Comparison of ENCODE assay signal across 8 cellular contexts in genomic region chr2:188292446-188293239, GRCh38. TPM values are rescaled to one million over a fixed set of nuclear protein-coding genes. Genes with fewer than 3 reads are reported as not detected.
DNase-seq lines count a peak whose midpoint lies in the region; ATAC-seq and TF ChIP-seq lines count a peak whose summit lies in the region.

No MANE protein-coding gene starts in this region.

- no peak for ATAC-seq in activated naive CD8-positive, alpha-beta T cell treated with anti-CD3 and anti-CD28 coated beads, Interleukin-2, amount 10 ng/mL, durations not matched to agents 7 days and 5 days (ENCODE audit: low read depth)
- peak; percentile 87 for ATAC-seq in Right ventricle myocardium inferior
- no peak for ATAC-seq in GM18519 (IDR thresholded peaks at IDR 0.05; ENCODE audit: low FRiP score, unreplicated experiment)
- ATAC-seq in activated CD8-positive, alpha-beta memory T cell treated with anti-CD3 and anti-CD28 coated beads, Interleukin-2, amount 10 ng/mL, durations not matched to agents 7 days and 5 days, result no peak

- no peaks in the 10 kb centered on the region for H3K4me1 Mint-ChIP-seq in Caco-2 (ENCODE audit: low read depth, unreplicated experiment)
- H3K4me1 Mint-ChIP-seq in activated naive CD8-positive, alpha-beta T cell treated with anti-CD3 and anti-CD28 coated beads, Interleukin-2, amount 10 ng/mL, durations not matched to agents 7 days and 5 days, result peaks cover 8% of the 10 kb centered on the region
- H3K4me1 Mint-ChIP-seq in activated CD8-positive, alpha-beta memory T cell treated with anti-CD3 and anti-CD28 coated beads, Interleukin-2, amount 10 ng/mL, durations not matched to agents 7 days and 5 days, result no peaks in the 10 kb centered on the region

- POLR2A ChIA-PET in Caco-2 (lab: Charles Lee), result interaction anchor here (0.6 to 1.6 kb wide), 6 partner anchors 11 to 389 kb away, joined by 3 to 5 read pairs (median 4); no protein-coding TSS in a partner anchor
- POLR2A ChIA-PET in activated naive CD8-positive, alpha-beta T cell treated with anti-CD3 and anti-CD28 coated beads, Interleukin-2, amount 10 ng/mL, durations not matched to agents 7 days and 5 days (lab: Charles Lee), result no interaction called here

- CTCF ChIA-PET in Caco-2 (lab: Charles Lee), result interaction anchor here (1.2 to 3.3 kb wide), 6 partner anchors 11 to 76 kb away, joined by 3 to 37 read pairs (median 5); no protein-coding TSS in a partner anchor
- CTCF ChIA-PET in activated CD8-positive, alpha-beta memory T cell treated with anti-CD3 and anti-CD28 coated beads, Interleukin-2, amount 10 ng/mL, durations not matched to agents 7 days and 5 days (lab: Charles Lee), result no interaction called here

- H2AFZ ChIP-seq in parathyroid adenoma, result peak overlapping the region; percentile 63

- peak overlapping the region; percentile 13 for H3K27ac ChIP-seq in parathyroid adenoma

- H3K4me1 ChIP-seq in Caco-2 (peaks cover 17% of the 10 kb centered on the region), parathyroid adenoma (no peaks in the 10 kb centered on the region)

- intact Hi-C loops in Caco-2 (cut with micrococcal nuclease; ENCODE audit: unreplicated experiment) (loop anchor here (1.0 to 5.0 kb wide), 4 partner anchors 11 to 165 kb away; no protein-coding TSS in a partner anchor), Right ventricle myocardium inferior (cut with DNase I) (loop anchor here (2.0 to 5.0 kb wide), 3 partner anchors 40 to 90 kb away; no protein-coding TSS in a partner anchor)

- peak overlapping the region; percentile 94 for H3K4me3 Mint-ChIP-seq in Caco-2 (ENCODE audit: unreplicated experiment)
- H3K4me3 Mint-ChIP-seq in activated naive CD8-positive, alpha-beta T cell treated with anti-CD3 and anti-CD28 coated beads, Interleukin-2, amount 10 ng/mL, durations not matched to agents 7 days and 5 days, result peak overlapping the region; percentile 52
- H3K4me3 Mint-ChIP-seq in activated CD8-positive, alpha-beta memory T cell treated with anti-CD3 and anti-CD28 coated beads, Interleukin-2, amount 10 ng/mL, durations not matched to agents 7 days and 5 days, result no peak overlapping the region

- no peaks in the 10 kb centered on the region for H3K27me3 Mint-ChIP-seq in Caco-2 (ENCODE audit: insufficient read depth, unreplicated experiment)
- peaks cover 51% of the 10 kb centered on the region for H3K27me3 Mint-ChIP-seq in activated naive CD8-positive, alpha-beta T cell treated with anti-CD3 and anti-CD28 coated beads, Interleukin-2, amount 10 ng/mL, durations not matched to agents 7 days and 5 days
- peaks cover 38% of the 10 kb centered on the region for H3K27me3 Mint-ChIP-seq in activated CD8-positive, alpha-beta memory T cell treated with anti-CD3 and anti-CD28 coated beads, Interleukin-2, amount 10 ng/mL, durations not matched to agents 7 days and 5 days

- H3K79me2 ChIP-seq in parathyroid adenoma, result no peaks in the 10 kb centered on the region

- no peaks in the 10 kb centered on the region for H3K36me3 ChIP-seq in Caco-2 (ENCODE audit: control insufficient read depth, insufficient read depth, low read length)
- no peaks in the 10 kb centered on the region for H3K36me3 ChIP-seq in parathyroid adenoma (ENCODE audit: control insufficient read depth, insufficient read depth, low read length)

- no peaks in the 10 kb centered on the region for H3K9me3 Mint-ChIP-seq in Caco-2 (ENCODE audit: unreplicated experiment)
- H3K9me3 Mint-ChIP-seq in activated naive CD8-positive, alpha-beta T cell treated with anti-CD3 and anti-CD28 coated beads, Interleukin-2, amount 10 ng/mL, durations not matched to agents 7 days and 5 days, result no peaks in the 10 kb centered on the region
- H3K9me3 Mint-ChIP-seq in activated CD8-positive, alpha-beta memory T cell treated with anti-CD3 and anti-CD28 coated beads, Interleukin-2, amount 10 ng/mL, durations not matched to agents 7 days and 5 days (ENCODE audit: low read depth), result peaks cover 3% of the 10 kb centered on the region

- DNase-seq in Caco-2 (peak; percentile 83 to 86), Right ventricle myocardium inferior (ENCODE audit: missing footprints) (peak; percentile 82)
- peak; percentile 27 for DNase-seq in activated naive CD8-positive, alpha-beta T cell treated with anti-CD3 and anti-CD28 coated beads, Interleukin-2, amount 10 ng/mL, durations not matched to agents 7 days and 5 days
- DNase-seq in stimulated activated CD4-positive, alpha-beta T cell treated with anti-CD3 and anti-CD28 coated beads, Interleukin-15, amount 100 ng/mL, for 24 hours, result no peak
- DNase-seq in activated CD8-positive, alpha-beta memory T cell treated with anti-CD3 and anti-CD28 coated beads, Interleukin-2, amount 10 ng/mL, durations not matched to agents 7 days and 5 days, result no peak

- BruUV-seq in Caco-2 (replicated peaks; lab: Mats Ljungman, UMichigan), result TSS peak; percentile 40

- TF ChIP-seq EP300 in Ishikawa (IDR thresholded peaks at IDR 0.05; ENCODE audit: borderline replicate concordance), result peak; percentile 53; the same call in 1 of the 2 replicates

- peaks cover 18% of the 10 kb centered on the region for H3K36me3 Mint-ChIP-seq in Caco-2 (ENCODE audit: insufficient read depth, unreplicated experiment)
- H3K36me3 Mint-ChIP-seq in activated naive CD8-positive, alpha-beta T cell treated with anti-CD3 and anti-CD28 coated beads, Interleukin-2, amount 10 ng/mL, durations not matched to agents 7 days and 5 days, result no peaks in the 10 kb centered on the region
- peaks cover 4% of the 10 kb centered on the region for H3K36me3 Mint-ChIP-seq in activated CD8-positive, alpha-beta memory T cell treated with anti-CD3 and anti-CD28 coated beads, Interleukin-2, amount 10 ng/mL, durations not matched to agents 7 days and 5 days

- H3K4me2 ChIP-seq in parathyroid adenoma (ENCODE audit: low read length), result peak overlapping the region; percentile 92

- H3K9ac ChIP-seq in parathyroid adenoma, result no peak overlapping the region

- peak overlapping the region; percentile 89 for H3K27ac Mint-ChIP-seq in Caco-2 (ENCODE audit: unreplicated experiment)
- H3K27ac Mint-ChIP-seq in activated naive CD8-positive, alpha-beta T cell treated with anti-CD3 and anti-CD28 coated beads, Interleukin-2, amount 10 ng/mL, durations not matched to agents 7 days and 5 days, result no peak overlapping the region
- H3K27ac Mint-ChIP-seq in activated CD8-positive, alpha-beta memory T cell treated with anti-CD3 and anti-CD28 coated beads, Interleukin-2, amount 10 ng/mL, durations not matched to agents 7 days and 5 days, result no peak overlapping the region

- peak overlapping the region; percentile 92 for H3K4me3 ChIP-seq in Caco-2 (ENCODE audit: low read depth, low read length)
- peak overlapping the region; percentile 60 for H3K4me3 ChIP-seq in parathyroid adenoma (ENCODE audit: low read depth, low read length)

- no peak for TF ChIP-seq CTCF in Caco-2 (IDR thresholded peaks at IDR 0.05; ENCODE audit: insufficient read depth in 1 of 2, low read depth in 1 of 2, low read length in 1 of 2, severe bottlenecking in 1 of 2, unreplicated experiment in 1 of 2)
- TF ChIP-seq CTCF in parathyroid adenoma (IDR thresholded peaks at IDR 0.05), result no peak

- H3K27me3 ChIP-seq in Caco-2 (replicated peaks; ENCODE audit: control insufficient read depth, insufficient read depth, low read length) (no peaks in the 10 kb centered on the region), parathyroid adenoma (ENCODE audit: control insufficient read depth, insufficient read depth, low read length) (no peaks in the 10 kb centered on the region)

- H3K9me3 ChIP-seq in Caco-2, result no peaks in the 10 kb centered on the region
- no peaks in the 10 kb centered on the region for H3K9me3 ChIP-seq in parathyroid adenoma (ENCODE audit: control insufficient read depth, low read length)

- TF ChIP-seq RAD21 in Ishikawa (IDR thresholded peaks at IDR 0.05; ENCODE audit: low read depth), result no peak

TF ChIP-seq in Ishikawa, 13 proteins besides CTCF, POLR2A, EP300 and RAD21 (continues in another document):
- no peak for TF ChIP-seq CREB1 (IDR thresholded peaks at IDR 0.05; ENCODE audit: low read depth)
- peak; percentile 23; the same call in 1 of the 2 replicates for TF ChIP-seq NFIC (IDR thresholded peaks at IDR 0.05)
- TF ChIP-seq MAX (IDR thresholded peaks at IDR 0.05), result peak; percentile 55
- no peak for TF ChIP-seq ZBTB7A (IDR thresholded peaks at IDR 0.05; ENCODE audit: low read depth)
- no peak for TF ChIP-seq CEBPB (IDR thresholded peaks at IDR 0.05)
- TF ChIP-seq, protein P1, sequence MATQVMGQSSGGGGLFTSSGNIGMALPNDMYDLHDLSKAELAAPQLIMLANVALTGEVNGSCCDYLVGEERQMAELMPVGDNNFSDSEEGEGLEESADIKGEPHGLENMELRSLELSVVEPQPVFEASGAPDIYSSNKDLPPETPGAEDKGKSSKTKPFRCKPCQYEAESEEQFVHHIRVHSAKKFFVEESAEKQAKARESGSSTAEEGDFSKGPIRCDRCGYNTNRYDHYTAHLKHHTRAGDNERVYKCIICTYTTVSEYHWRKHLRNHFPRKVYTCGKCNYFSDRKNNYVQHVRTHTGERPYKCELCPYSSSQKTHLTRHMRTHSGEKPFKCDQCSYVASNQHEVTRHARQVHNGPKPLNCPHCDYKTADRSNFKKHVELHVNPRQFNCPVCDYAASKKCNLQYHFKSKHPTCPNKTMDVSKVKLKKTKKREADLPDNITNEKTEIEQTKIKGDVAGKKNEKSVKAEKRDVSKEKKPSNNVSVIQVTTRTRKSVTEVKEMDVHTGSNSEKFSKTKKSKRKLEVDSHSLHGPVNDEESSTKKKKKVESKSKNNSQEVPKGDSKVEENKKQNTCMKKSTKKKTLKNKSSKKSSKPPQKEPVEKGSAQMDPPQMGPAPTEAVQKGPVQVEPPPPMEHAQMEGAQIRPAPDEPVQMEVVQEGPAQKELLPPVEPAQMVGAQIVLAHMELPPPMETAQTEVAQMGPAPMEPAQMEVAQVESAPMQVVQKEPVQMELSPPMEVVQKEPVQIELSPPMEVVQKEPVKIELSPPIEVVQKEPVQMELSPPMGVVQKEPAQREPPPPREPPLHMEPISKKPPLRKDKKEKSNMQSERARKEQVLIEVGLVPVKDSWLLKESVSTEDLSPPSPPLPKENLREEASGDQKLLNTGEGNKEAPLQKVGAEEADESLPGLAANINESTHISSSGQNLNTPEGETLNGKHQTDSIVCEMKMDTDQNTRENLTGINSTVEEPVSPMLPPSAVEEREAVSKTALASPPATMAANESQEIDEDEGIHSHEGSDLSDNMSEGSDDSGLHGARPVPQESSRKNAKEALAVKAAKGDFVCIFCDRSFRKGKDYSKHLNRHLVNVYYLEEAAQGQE (IDR thresholded peaks at IDR 0.05; ENCODE audit: low read depth), result no peak; the same call in 1 of the 2 replicates
- TF ChIP-seq TEAD4 (IDR thresholded peaks at IDR 0.05), result peak; percentile 76

RNA-seq across cellular contexts. Expression of gene GULP1, which starts 1.0 kb away (rescaled TPM):
- 32.4 and 33.0 TPM in 2 replicates for total RNA-seq in Caco-2 (2022)
- not detected for total RNA-seq in activated naive CD8-positive, alpha-beta T cell treated with anti-CD3 and anti-CD28 coated beads, Interleukin-2, amount 10 ng/mL, durations not matched to agents 7 days and 5 days
- 6.7 TPM for total RNA-seq in Right ventricle myocardium inferior
- total RNA-seq in activated CD8-positive, alpha-beta memory T cell treated with anti-CD3 and anti-CD28 coated beads, Interleukin-2, amount 10 ng/mL, durations not matched to agents 7 days and 5 days, result not detected

Comparison
In these comparisons a context has a peak if more than half of its experiments do, and no peak if none do; other contexts are left out.
1. DNase-seq: peak in Caco-2 (2 of 2), activated naive CD8-positive, alpha-beta T cell treated with anti-CD3 and anti-CD28 coated beads, Interleukin-2, amount 10 ng/mL, durations not matched to agents 7 days and 5 days (single experiment) and Right ventricle myocardium inferior (single experiment); none in stimulated activated CD4-positive, alpha-beta T cell treated with anti-CD3 and anti-CD28 coated beads, Interleukin-15, amount 100 ng/mL, for 24 hours (single experiment) and activated CD8-positive, alpha-beta memory T cell treated with anti-CD3 and anti-CD28 coated beads, Interleukin-2, amount 10 ng/mL, durations not matched to agents 7 days and 5 days (single experiment).